26 cellular contexts compared by ENCODE assay signal in genomic region chr11:21263026-21263425, GRCh38.
"Had no signal": no experiment of that assay in that cellular context is flagged by ENCODE, and none has a peak within 500 bp of the region (broad histone marks: within the 10 kb centered on the region; RNA-seq: fewer than 3 reads in every experiment).

No MANE protein-coding gene starts in this region.

- H3K27ac Mint-ChIP-seq: activated CD8-positive, alpha-beta memory T cell treated with anti-CD3 and anti-CD28 coated beads, Interleukin-2, amount 10 ng/mL, durations not matched to agents 7 days and 5 days; activated naive CD4-positive, alpha-beta T cell treated with anti-CD3 and anti-CD28 coated beads, Interleukin-2, amount 50 U/mL, for 72 hours; activated naive CD8-positive, alpha-beta T cell treated with anti-CD3 and anti-CD28 coated beads, Interleukin-2, amount 50 U/mL, for 24 hours; activated T-cell treated with anti-CD3 and anti-CD28 coated beads, Interleukin-2, amount 50 U/mL, for 24 hours; T-helper 17 cell; WTC11 had no signal

- ATAC-seq: activated CD8-positive, alpha-beta memory T cell treated with anti-CD3 and anti-CD28 coated beads, Interleukin-2, amount 10 ng/mL, durations not matched to agents 7 days and 5 days; activated naive CD4-positive, alpha-beta T cell treated with anti-CD3 and anti-CD28 coated beads, Interleukin-2, amount 50 U/mL, for 72 hours; activated naive CD8-positive, alpha-beta T cell treated with anti-CD3 and anti-CD28 coated beads, Interleukin-2, amount 50 U/mL, for 24 hours; body of pancreas; PC-3; T-helper 17 cell; WTC11 had no signal

- H3K36me3 Mint-ChIP-seq: activated CD8-positive, alpha-beta memory T cell treated with anti-CD3 and anti-CD28 coated beads, Interleukin-2, amount 10 ng/mL, durations not matched to agents 7 days and 5 days; activated naive CD4-positive, alpha-beta T cell treated with anti-CD3 and anti-CD28 coated beads, Interleukin-2, amount 50 U/mL, for 72 hours; WTC11 had no signal

- H3K27ac ChIP-seq: ascending aorta, body of pancreas had no signal

- H3K9me3 ChIP-seq: ascending aorta, body of pancreas had no signal

- H3K4me1 ChIP-seq: ascending aorta, body of pancreas had no signal

- H3K4me3 ChIP-seq: ascending aorta, body of pancreas had no signal

- DNase-seq: activated CD4-positive, alpha-beta T cell treated with anti-CD3 and anti-CD28 coated beads for 48 hours; activated CD4-positive, alpha-beta T cell treated with anti-CD3 and anti-CD28 coated beads, Interleukin-2, amount 50 U/mL, for 4 hours; activated CD4-positive, CD25-positive, alpha-beta regulatory T cell treated with anti-CD3 and anti-CD28 coated beads, Interleukin-2, amount 50 U/mL, for 72 hours; activated CD8-positive, alpha-beta memory T cell treated with anti-CD3 and anti-CD28 coated beads, Interleukin-2, amount 10 ng/mL, durations not matched to agents 7 days and 5 days; activated effector memory CD4-positive, alpha-beta T cell treated with anti-CD3 and anti-CD28 coated beads, Interleukin-2, amount 50 U/mL, for 16 hours; activated naive CD4-positive, alpha-beta T cell treated with Interleukin-2 at 50 U/mL for 16 hours; activated naive CD8-positive, alpha-beta T cell treated with anti-CD3 and anti-CD28 coated beads, Interleukin-2, amount 50 U/mL, for 24 hours; activated T-cell treated with anti-CD3 and anti-CD28 coated beads, Interleukin-2, amount 50 U/mL, for 24 hours; amniotic stem cell; body of pancreas; central memory CD4-positive, alpha-beta T cell; Karpas-422; MM.1S; NCI-H1105; NCI-H1694; NCI-H2081; NCI-H2171 treated with DMSO at 0.1 percent for 48 hours; NCI-H226; NCI-H526; PC-3; SHP77; T-helper 17 cell; T-helper 9 cell had no signal

- H3K4me1 Mint-ChIP-seq: activated CD8-positive, alpha-beta memory T cell treated with anti-CD3 and anti-CD28 coated beads, Interleukin-2, amount 10 ng/mL, durations not matched to agents 7 days and 5 days; activated naive CD8-positive, alpha-beta T cell treated with anti-CD3 and anti-CD28 coated beads, Interleukin-2, amount 50 U/mL, for 24 hours; T-helper 17 cell had no signal

- H3K36me3 ChIP-seq: ascending aorta had no signal

- H3K27me3 Mint-ChIP-seq: activated CD8-positive, alpha-beta memory T cell treated with anti-CD3 and anti-CD28 coated beads, Interleukin-2, amount 10 ng/mL, durations not matched to agents 7 days and 5 days; activated naive CD8-positive, alpha-beta T cell treated with anti-CD3 and anti-CD28 coated beads, Interleukin-2, amount 50 U/mL, for 24 hours; activated T-cell treated with anti-CD3 and anti-CD28 coated beads, Interleukin-2, amount 50 U/mL, for 24 hours; T-helper 17 cell had no signal

- H3K27me3 ChIP-seq: ascending aorta, body of pancreas had no signal

- H3K4me3 Mint-ChIP-seq: activated CD8-positive, alpha-beta memory T cell treated with anti-CD3 and anti-CD28 coated beads, Interleukin-2, amount 10 ng/mL, durations not matched to agents 7 days and 5 days; activated naive CD8-positive, alpha-beta T cell treated with anti-CD3 and anti-CD28 coated beads, Interleukin-2, amount 50 U/mL, for 24 hours; activated T-cell treated with anti-CD3 and anti-CD28 coated beads, Interleukin-2, amount 50 U/mL, for 24 hours; T-helper 17 cell; WTC11 had no signal
